In genomic region chr5:160463775-160464465, GRCh38 we compare ENCODE assay signal across 8 cellular contexts. TPM values are rescaled to one million over a fixed set of nuclear protein-coding genes. Genes with fewer than 3 reads are reported as not detected.
DNase-seq lines count a peak whose midpoint lies in the region; ATAC-seq, FAIRE-seq and TF ChIP-seq lines count a peak whose summit lies in the region.

No MANE protein-coding gene starts in this region.

- H3K4me3 Mint-ChIP-seq in activated naive CD4-positive, alpha-beta T cell treated with anti-CD3 and anti-CD28 coated beads for 36 hours, result no peak overlapping the region
- peak overlapping the region; percentile 71 for H3K4me3 Mint-ChIP-seq in stimulated activated naive CD8-positive, alpha-beta T cell treated with anti-CD3 and anti-CD28 coated beads, Interleukin-15, amount 100 ng/mL, for 72 hours

- H3K4me1 Mint-ChIP-seq in activated naive CD4-positive, alpha-beta T cell treated with anti-CD3 and anti-CD28 coated beads for 36 hours (ENCODE audit: low read depth), result peaks cover 54% of the 10 kb centered on the region
- peaks cover 66% of the 10 kb centered on the region for H3K4me1 Mint-ChIP-seq in stimulated activated naive CD8-positive, alpha-beta T cell treated with anti-CD3 and anti-CD28 coated beads, Interleukin-15, amount 100 ng/mL, for 72 hours

- H3K27me3 ChIP-seq in PC-3 (ENCODE audit: low read length) (no peaks in the 10 kb centered on the region), endothelial cell of umbilical vein (ENCODE audit: control insufficient read depth in 2 of 2, insufficient read depth in 2 of 2, low read length in 2 of 2) (no peaks in the 10 kb centered on the region)

- peak overlapping the region; percentile 80 for H3K4me2 ChIP-seq in PC-3 (ENCODE audit: low read length)
- H3K4me2 ChIP-seq in endothelial cell of umbilical vein (ENCODE audit: insufficient read depth, low read length), result peak overlapping the region; percentile 44

- H3K36me3 ChIP-seq in PC-3 (ENCODE audit: low read depth, low read length) (no peaks in the 10 kb centered on the region), endothelial cell of umbilical vein (ENCODE audit: control insufficient read depth in 2 of 2, extremely low read depth in 1 of 2, insufficient read depth in 2 of 2, low read length in 2 of 2) (no peaks in the 10 kb centered on the region)

- TF ChIP-seq CTCF in PC-3 (conservative IDR thresholded peaks at IDR 0.05; ENCODE audit: low read depth, low read length) (no peak), endothelial cell of umbilical vein (IDR thresholded peaks at IDR 0.05; ENCODE audit: extremely low read depth in 1 of 2, insufficient read depth in 1 of 2, low read depth in 1 of 2, low read length in 2 of 2) (no peak)

- POLR2A ChIA-PET in PC-3 (lab: Charles Lee; ENCODE audit: unreplicated experiment), result interaction anchor here (0.5 kb wide), 1 partner anchor 358 kb away, joined by 3 read pairs; no protein-coding TSS in a partner anchor
- POLR2A ChIA-PET in endothelial cell of umbilical vein (lab: Charles Lee), result interaction anchor here (0.9 to 1.1 kb wide), 2 partner anchors 15 to 45 kb away, joined by 3 read pairs; partner anchors contain the start of gene SLU7

- intact Hi-C loops in activated naive CD4-positive, alpha-beta T cell treated with anti-CD3 and anti-CD28 coated beads for 36 hours (cut with micrococcal nuclease), result no loop called here
- intact Hi-C loops in PC-3 (cut with micrococcal nuclease), result loop anchor here (5.0 kb wide), 1 partner anchor 42 kb away; the partner anchor contains the start of gene PTTG1
- intact Hi-C loops in endothelial cell of umbilical vein (cut with micrococcal nuclease), result loop anchor here (1.0 kb wide), 1 partner anchor 14 kb away; no protein-coding TSS in a partner anchor
- intact Hi-C loops in left ventricle myocardium superior (cut with micrococcal nuclease), result no loop called here

- peak overlapping the region; percentile 69 for H3K27ac Mint-ChIP-seq in activated naive CD4-positive, alpha-beta T cell treated with anti-CD3 and anti-CD28 coated beads for 36 hours
- peak overlapping the region; percentile 92 to 97 for H3K27ac Mint-ChIP-seq in stimulated activated naive CD8-positive, alpha-beta T cell treated with anti-CD3 and anti-CD28 coated beads, Interleukin-15, amount 100 ng/mL, for 72 hours

- H3K4me3 ChIP-seq in PC-3 (ENCODE audit: low read length), result peak overlapping the region; percentile 36; the same call in 1 of the 2 replicates
- no peak overlapping the region for H3K4me3 ChIP-seq in endothelial cell of umbilical vein (replicated peaks in 1 of 3; ENCODE audit: insufficient read depth in 1 of 3, low read depth in 1 of 3, low read length in 3 of 3)

- H3K27ac ChIP-seq in PC-3 (ENCODE audit: low read length) (peak overlapping the region; percentile 77), endothelial cell of umbilical vein (ENCODE audit: insufficient read depth, low read depth, low read length) (peak overlapping the region; percentile 67)

- H3K9ac ChIP-seq in PC-3 (ENCODE audit: low read length), result peak overlapping the region; percentile 18; the same call in 1 of the 2 replicates
- H3K9ac ChIP-seq in endothelial cell of umbilical vein (replicated peaks; ENCODE audit: extremely low read depth, insufficient read depth, low read length), result no peak overlapping the region

- H2AFZ ChIP-seq in PC-3 (ENCODE audit: low read length) (no peak overlapping the region), endothelial cell of umbilical vein (ENCODE audit: low read depth, low read length) (no peak overlapping the region)

- H3F3A ChIP-seq in PC-3 (ENCODE audit: low read length, unreplicated experiment), result no peaks in the 10 kb centered on the region

- peak; percentile 61 for ATAC-seq in PC-3
- no peak for ATAC-seq in stimulated activated naive CD8-positive, alpha-beta T cell treated with anti-CD3 and anti-CD28 coated beads, Interleukin-15, amount 100 ng/mL, for 72 hours
- no peak for ATAC-seq in HG02885 (IDR thresholded peaks at IDR 0.05; ENCODE audit: poor library complexity, unreplicated experiment)
- ATAC-seq in left ventricle myocardium superior, result no peak

- H3K36me3 Mint-ChIP-seq in activated naive CD4-positive, alpha-beta T cell treated with anti-CD3 and anti-CD28 coated beads for 36 hours (ENCODE audit: low read depth), result no peaks in the 10 kb centered on the region

- H3K79me2 ChIP-seq in PC-3 (ENCODE audit: low read length), result no peaks in the 10 kb centered on the region
- peaks cover 6% of the 10 kb centered on the region for H3K79me2 ChIP-seq in endothelial cell of umbilical vein (ENCODE audit: control insufficient read depth, insufficient read depth, low read length)

- no peak for DNase-seq in activated naive CD4-positive, alpha-beta T cell treated with anti-CD3 and anti-CD28 coated beads for 36 hours
- DNase-seq in activated naive CD4-positive, alpha-beta T cell (lab: John Stamatoyannopoulos, UW), result no peak
- DNase-seq in PC-3 (peak; percentile 91), endothelial cell of umbilical vein (ENCODE audit: low read depth, low spot score) (peak; percentile 86), left ventricle myocardium superior (no peak), erythroblast (lab: John Stamatoyannopoulos, UW) (no peak)
- no peak for DNase-seq in stimulated activated naive CD8-positive, alpha-beta T cell treated with anti-CD3 and anti-CD28 coated beads, Interleukin-15, amount 100 ng/mL, for 72 hours

- BruUV-seq in PC-3 (replicated peaks; lab: Mats Ljungman, UMichigan), result no TSS peak
- BruUV-seq in endothelial cell of umbilical vein (replicated peaks; lab: Mats Ljungman, UMichigan), result no TSS peak

- H3K9me3 ChIP-seq in PC-3 (ENCODE audit: low read length) (no peaks in the 10 kb centered on the region), endothelial cell of umbilical vein (replicated peaks; ENCODE audit: control insufficient read depth, insufficient read depth, low read length) (no peaks in the 10 kb centered on the region)

- H3K9me2 ChIP-seq in PC-3 (replicated peaks; ENCODE audit: low read length), result no peaks in the 10 kb centered on the region

- no peaks in the 10 kb centered on the region for H4K20me1 ChIP-seq in PC-3 (ENCODE audit: low read length)
- H4K20me1 ChIP-seq in endothelial cell of umbilical vein (replicated peaks; ENCODE audit: control insufficient read depth, extremely low read depth, insufficient read depth, low read length), result no peaks in the 10 kb centered on the region

- no peaks in the 10 kb centered on the region for H3K9me3 Mint-ChIP-seq in activated naive CD4-positive, alpha-beta T cell treated with anti-CD3 and anti-CD28 coated beads for 36 hours
- H3K9me3 Mint-ChIP-seq in stimulated activated naive CD8-positive, alpha-beta T cell treated with anti-CD3 and anti-CD28 coated beads, Interleukin-15, amount 100 ng/mL, for 72 hours, result no peaks in the 10 kb centered on the region

- peak; percentile 94 for FAIRE-seq in endothelial cell of umbilical vein (lab: Jason Lieb, UNC)

- H3K4me1 ChIP-seq in PC-3 (ENCODE audit: insufficient read depth, low read length) (peaks cover 45% of the 10 kb centered on the region), endothelial cell of umbilical vein (ENCODE audit: control insufficient read depth, extremely low read depth, insufficient read depth, low read length) (peaks cover 36% of the 10 kb centered on the region)

- CTCF ChIA-PET in activated naive CD4-positive, alpha-beta T cell treated with anti-CD3 and anti-CD28 coated beads for 36 hours (lab: Charles Lee), result interaction anchor here (0.7 to 5.9 kb wide), 3 partner anchors 24 to 506 kb away, joined by 4 to 74 read pairs (median 4); no protein-coding TSS in a partner anchor
- CTCF ChIA-PET in PC-3 (lab: Charles Lee), result no interaction called here
- CTCF ChIA-PET in endothelial cell of umbilical vein (lab: Charles Lee), result interaction anchor here (0.8 to 3.1 kb wide), 4 partner anchors 11 to 44 kb away, joined by 3 to 21 read pairs (median 4); no protein-coding TSS in a partner anchor

- no peaks in the 10 kb centered on the region for H3K27me3 Mint-ChIP-seq in activated naive CD4-positive, alpha-beta T cell treated with anti-CD3 and anti-CD28 coated beads for 36 hours (ENCODE audit: low read depth)
- no peaks in the 10 kb centered on the region for H3K27me3 Mint-ChIP-seq in stimulated activated naive CD8-positive, alpha-beta T cell treated with anti-CD3 and anti-CD28 coated beads, Interleukin-15, amount 100 ng/mL, for 72 hours

- dilution Hi-C loops in endothelial cell of umbilical vein (cut with MboI; ENCODE audit: extremely low pct_ligation_motif_present, low sequenced_read_pairs), result no loop called here

- no peaks in the 10 kb centered on the region for H3K9me1 ChIP-seq in endothelial cell of umbilical vein (replicated peaks; ENCODE audit: control insufficient read depth, extremely low read depth, insufficient read depth, low read length)

- TF ChIP-seq POLR2A in endothelial cell of umbilical vein (IDR thresholded peaks at IDR 0.05; ENCODE audit: low read depth, low read length), result no peak
- TF ChIP-seq POLR2A in erythroblast (IDR thresholded peaks at IDR 0.05; ENCODE audit: low read length), result no peak

TF ChIP-seq in endothelial cell of umbilical vein, 7 proteins besides CTCF, POLR2A, EP300 and RAD21 (continues in another document):
- peak; percentile 74 for TF ChIP-seq JUN (IDR thresholded peaks at IDR 0.05; ENCODE audit: borderline replicate concordance, insufficient read depth, insufficient read length, low read depth)

RNA-seq across cellular contexts. Expression of gene PTTG1, which starts 42.3 kb away (rescaled TPM):
- 100 to 1,000 TPM; 254 to 270 TPM for total RNA-seq in activated naive CD4-positive, alpha-beta T cell treated with anti-CD3 and anti-CD28 coated beads for 36 hours
- total RNA-seq in PC-3 (2014; rRNA removed) (198 and 245 TPM in 2 replicates), endothelial cell of umbilical vein (139 and 140 TPM in 2 replicates), left ventricle myocardium superior (1.4 TPM)
- polyA plus RNA-seq in endothelial cell of umbilical vein, result 157 and 173 TPM in 2 replicates
- 355 and 421 TPM in 2 replicates for polyA plus RNA-seq in endothelial cell of umbilical vein (2011; cell fraction: cytosol; rRNA removed)
- polyA plus RNA-seq in endothelial cell of umbilical vein (2011; cell fraction: nucleus; rRNA removed), result 182 and 233 TPM in 2 replicates
- polyA plus RNA-seq in endothelial cell of umbilical vein (2012), result 83.1 and 154 TPM in 2 replicates
- 43.8 and 47.2 TPM in 2 replicates for polyA minus RNA-seq in endothelial cell of umbilical vein
- polyA minus RNA-seq in endothelial cell of umbilical vein (2011; cell fraction: cytosol; rRNA and poly(A)+ RNA removed), result 57.7 TPM
- polyA minus RNA-seq in endothelial cell of umbilical vein (2011; cell fraction: nucleus; rRNA and poly(A)+ RNA removed), result 18.0 and 28.6 TPM in 2 replicates

RNA-seq across cellular contexts. Expression of gene SLU7, which starts 45.0 kb away (rescaled TPM):
- total RNA-seq in activated naive CD4-positive, alpha-beta T cell treated with anti-CD3 and anti-CD28 coated beads for 36 hours, result 10 to 100 TPM; 33.2 to 34.3 TPM
- total RNA-seq in PC-3 (2014; rRNA removed), result 20.6 and 33.3 TPM in 2 replicates
- 42.7 and 48.2 TPM in 2 replicates for total RNA-seq in endothelial cell of umbilical vein
- 4.5 and 10.2 TPM in 2 replicates for polyA plus RNA-seq in endothelial cell of umbilical vein
- 20.5 and 21.8 TPM in 2 replicates for polyA plus RNA-seq in endothelial cell of umbilical vein (2011; cell fraction: cytosol; rRNA removed)
- 33.6 and 48.5 TPM in 2 replicates for polyA plus RNA-seq in endothelial cell of umbilical vein (2011; cell fraction: nucleus; rRNA removed)
- 37.9 and 55.8 TPM in 2 replicates for polyA plus RNA-seq in endothelial cell of umbilical vein (2012)
- 11.6 and 12.1 TPM in 2 replicates for polyA minus RNA-seq in endothelial cell of umbilical vein
- 7.9 TPM for polyA minus RNA-seq in endothelial cell of umbilical vein (2011; cell fraction: cytosol; rRNA and poly(A)+ RNA removed)
- 19.0 and 22.5 TPM in 2 replicates for polyA minus RNA-seq in endothelial cell of umbilical vein (2011; cell fraction: nucleus; rRNA and poly(A)+ RNA removed)
- total RNA-seq in left ventricle myocardium superior, result 46.5 TPM

Comparison
In these comparisons a context has a peak if more than half of its experiments do, and no peak if none do; other contexts are left out.
1. DNase-seq: peak in PC-3 (single experiment) and endothelial cell of umbilical vein (single experiment); none in activated naive CD4-positive, alpha-beta T cell treated with anti-CD3 and anti-CD28 coated beads for 36 hours (single experiment), activated naive CD4-positive, alpha-beta T cell (0 of 4), stimulated activated naive CD8-positive, alpha-beta T cell treated with anti-CD3 and anti-CD28 coated beads, Interleukin-15, amount 100 ng/mL, for 72 hours (0 of 2), left ventricle myocardium superior (single experiment) and erythroblast (0 of 2).
2. RNA of gene PTTG1, which starts 42.3 kb away (total RNA-seq): 254 to 270 TPM in activated naive CD4-positive, alpha-beta T cell treated with anti-CD3 and anti-CD28 coated beads for 36 hours, 198 to 245 TPM in PC-3 and 139 to 140 TPM in endothelial cell of umbilical vein; 1.4 TPM in left ventricle myocardium superior (single experiment); every median in the first group is over 10 times any median in the second.
3. intact Hi-C loops: an anchor here in PC-3 (5.0 kb wide) and endothelial cell of umbilical vein (1.0 kb wide); none called in activated naive CD4-positive, alpha-beta T cell treated with anti-CD3 and anti-CD28 coated beads for 36 hours and left ventricle myocardium superior.